22 cellular contexts compared by ENCODE assay signal in the genomic region with DNA sequence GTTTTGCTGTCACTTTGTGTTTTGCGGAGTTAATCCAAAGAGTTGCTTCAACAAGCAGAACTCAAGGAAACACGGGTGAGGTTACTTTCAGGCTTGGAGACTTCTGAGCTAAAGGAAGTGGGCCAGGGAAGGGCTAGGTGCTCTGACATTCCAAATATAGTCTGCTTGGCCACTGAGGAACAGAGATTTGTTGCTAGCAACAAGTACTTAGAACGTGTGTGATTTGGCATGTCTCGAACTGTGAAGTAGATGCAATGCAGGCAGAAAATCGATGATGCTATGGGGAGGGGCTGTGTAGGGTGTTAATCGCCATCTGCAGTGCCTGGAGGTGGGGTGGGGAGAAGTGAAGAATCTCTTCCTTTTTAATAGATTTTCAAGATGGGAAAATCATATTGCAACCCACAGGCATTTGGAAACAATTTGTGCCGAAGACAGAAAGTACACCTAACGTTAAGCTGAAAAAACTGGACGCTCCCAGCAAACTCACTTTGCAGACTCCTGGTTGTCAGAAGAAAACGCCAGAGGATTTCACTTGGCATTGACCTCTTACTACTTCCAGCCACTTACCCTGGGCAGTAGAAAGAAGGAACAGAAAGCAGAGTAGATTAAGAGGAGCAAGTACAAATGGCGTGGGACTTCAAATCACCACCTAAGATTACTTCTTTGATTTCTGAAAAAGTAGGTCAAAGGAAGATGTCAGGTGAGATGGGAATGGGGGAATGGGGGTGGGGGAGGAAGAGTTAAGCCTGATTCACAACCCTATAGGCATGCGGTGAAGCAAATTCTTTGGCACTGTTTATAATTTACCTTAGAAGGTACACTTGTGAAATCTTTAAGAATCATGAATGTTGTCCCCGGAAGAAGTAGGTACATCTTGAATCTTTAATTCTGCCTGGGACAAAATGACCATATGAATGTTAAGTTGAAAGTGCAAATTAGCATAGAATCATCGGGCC.
DNase-seq lines count a peak whose midpoint lies in the region; ATAC-seq and TF ChIP-seq lines count a peak whose summit lies in the region.
"Had no signal": no experiment of that assay in that cellular context is flagged by ENCODE, and none has a peak within 500 bp of the region (broad histone marks: within the 10 kb centered on the region; RNA-seq: fewer than 3 reads in every experiment).

No MANE protein-coding gene starts in this region.

- TF ChIP-seq CTCF in thyroid gland (IDR thresholded peaks at IDR 0.05) = no peak
- no peak for TF ChIP-seq CTCF in brain microvascular endothelial cell (IDR thresholded peaks at IDR 0.05; ENCODE audit: low read depth, low read length, missing control alignments)

- H3K36me3 ChIP-seq in muscle layer of colon (ENCODE audit: insufficient read depth, low read length) = no peaks in the 10 kb centered on the region
- no peaks in the 10 kb centered on the region for H3K36me3 ChIP-seq in thyroid gland
- no peaks in the 10 kb centered on the region for H3K36me3 ChIP-seq in brain microvascular endothelial cell (replicated peaks)
- H3K36me3 ChIP-seq: neutrophil, spleen, tibial nerve had no signal

- peaks cover 5% of the 10 kb centered on the region for H3K4me1 ChIP-seq in muscle layer of colon (ENCODE audit: insufficient read depth, low read length)
- H3K4me1 ChIP-seq in thyroid gland = no peaks in the 10 kb centered on the region
- H3K4me1 ChIP-seq: tibial nerve had no signal

- DNase-seq in MV-4-11 (lab: John Stamatoyannopoulos, UW) = peak; percentile 38
- DNase-seq in NCI-H2227 treated with DMSO at 0.1 percent for 48 hours (lab: John Stamatoyannopoulos, UW) = peak; percentile 20
- no peak for DNase-seq in Right ventricle myocardium superior
- DNase-seq in RPMI8226 = no peak
- DNase-seq in thyroid gland = no peak
- DNase-seq in brain microvascular endothelial cell = no peak
- DNase-seq: activated B cell treated with CpG ODN at 0.5 μM for 24 hours; activated CD4-positive, alpha-beta memory T cell treated with anti-CD3 and anti-CD28 coated beads for 36 hours; activated gamma-delta T cell; AML-193; DMS79; KBM-7; NCI-H1930; NCI-H510A; spleen; stimulated activated CD4-positive, alpha-beta T cell treated with anti-CD3 and anti-CD28 coated beads, Interleukin-4, amount 100 ng/mL, for 1 hour; stimulated activated naive CD4-positive, alpha-beta T cell treated with Interleukin-2 at 50 U/mL for 16 hours had no signal

- no peak overlapping the region for H3K9ac ChIP-seq in muscle layer of colon (ENCODE audit: low read length)

- H3K9me3 ChIP-seq in muscle layer of colon (ENCODE audit: low read length) (no peaks in the 10 kb centered on the region), thyroid gland (no peaks in the 10 kb centered on the region)
- H3K9me3 ChIP-seq: neutrophil, spleen, tibial nerve had no signal

- no peak for TF ChIP-seq POLR2A in thyroid gland (IDR thresholded peaks at IDR 0.05)

- intact Hi-C loops in Right ventricle myocardium superior (cut with DNase I) (no loop called here), thyroid gland (cut with DNase I) (no loop called here)

- H3K27ac ChIP-seq in muscle layer of colon (ENCODE audit: low read depth, low read length) (no peak overlapping the region), thyroid gland (no peak overlapping the region), brain microvascular endothelial cell (no peak overlapping the region)
- H3K27ac ChIP-seq: neutrophil, spleen, tibial nerve had no signal

- ATAC-seq in Right ventricle myocardium superior (ENCODE audit: poor library complexity) (peak; percentile 96), GM18909 (IDR thresholded peaks at IDR 0.05; ENCODE audit: poor library complexity, unreplicated experiment) (no peak)
- ATAC-seq: GM12878 had no signal

- H3K27me3 ChIP-seq in muscle layer of colon (ENCODE audit: control insufficient read depth in 1 of 2, insufficient read depth in 2 of 2, low read length in 2 of 2) (no peaks in the 10 kb centered on the region), thyroid gland (no peaks in the 10 kb centered on the region), brain microvascular endothelial cell (replicated peaks) (no peaks in the 10 kb centered on the region)
- H3K27me3 ChIP-seq: neutrophil, spleen, tibial nerve had no signal

- WGBS in thyroid gland, 2 donors = 69 to 76% methylated on average over 14 of the region's 14 CpGs

- in situ Hi-C loops in brain microvascular endothelial cell (cut with HindIII; ENCODE audit: low pct_ligation_motif_present, low sequenced_read_pairs) = no loop called here

- H3K4me3 ChIP-seq in muscle layer of colon (ENCODE audit: low read depth in 1 of 2, low read length in 2 of 2) (peak overlapping the region; percentile 11 to 25), thyroid gland (replicated peaks in 1 of 3) (no peak overlapping the region), brain microvascular endothelial cell (ENCODE audit: low read depth, low read length) (no peak overlapping the region)
- H3K4me3 ChIP-seq: GM12878, spleen, tibial nerve had no signal

Comparison
In these comparisons a context has a peak if more than half of its experiments do, and no peak if none do; other contexts are left out.
1. DNase-seq: peak in MV-4-11 (single experiment) and NCI-H2227 treated with DMSO at 0.1 percent for 48 hours (single experiment); none in Right ventricle myocardium superior (single experiment), RPMI8226 (single experiment), thyroid gland (0 of 2) and brain microvascular endothelial cell (single experiment).
2. H3K4me3 ChIP-seq: peak in muscle layer of colon (2 of 2); none in thyroid gland (0 of 3) and brain microvascular endothelial cell (single experiment).